In genomic region chr17:54899721-54900456, GRCh38 we compare ENCODE assay signal across 1 cellular context.
TF ChIP-seq lines count a peak whose summit lies in the region.

No MANE protein-coding gene starts in this region.

TF ChIP-seq in HepG2, 621 proteins besides CTCF, POLR2A, EP300 and RAD21 (continued from another document and continues in another):
- TF ChIP-seq ATAD3A (CRISPR knock-in tag; IDR thresholded peaks at IDR 0.05): no peak
- TF ChIP-seq ZBTB4 (CRISPR knock-in tag; IDR thresholded peaks at IDR 0.05; ENCODE audit: borderline replicate concordance): 0 out of 2 replicates have a peak, but pooled peaks have one; percentile 3
- no peak for TF ChIP-seq HNRNPK (IDR thresholded peaks at IDR 0.05; ENCODE audit: low read depth, low read length, poor library complexity, severe bottlenecking)
- no peak for TF ChIP-seq ARNTL (CRISPR knock-in tag; IDR thresholded peaks at IDR 0.05)
- no peak for TF ChIP-seq ZNF773 (CRISPR knock-in tag; IDR thresholded peaks at IDR 0.05; ENCODE audit: borderline replicate concordance)
- TF ChIP-seq MEF2D (CRISPR knock-in tag; IDR thresholded peaks at IDR 0.05): no peak
- TF ChIP-seq, protein P1, sequence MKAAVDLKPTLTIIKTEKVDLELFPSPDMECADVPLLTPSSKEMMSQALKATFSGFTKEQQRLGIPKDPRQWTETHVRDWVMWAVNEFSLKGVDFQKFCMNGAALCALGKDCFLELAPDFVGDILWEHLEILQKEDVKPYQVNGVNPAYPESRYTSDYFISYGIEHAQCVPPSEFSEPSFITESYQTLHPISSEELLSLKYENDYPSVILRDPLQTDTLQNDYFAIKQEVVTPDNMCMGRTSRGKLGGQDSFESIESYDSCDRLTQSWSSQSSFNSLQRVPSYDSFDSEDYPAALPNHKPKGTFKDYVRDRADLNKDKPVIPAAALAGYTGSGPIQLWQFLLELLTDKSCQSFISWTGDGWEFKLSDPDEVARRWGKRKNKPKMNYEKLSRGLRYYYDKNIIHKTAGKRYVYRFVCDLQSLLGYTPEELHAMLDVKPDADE (CRISPR knock-in tag; IDR thresholded peaks at IDR 0.05): no peak
- TF ChIP-seq ZNF251 (CRISPR knock-in tag; IDR thresholded peaks at IDR 0.05): no peak
- TF ChIP-seq U2AF1 (optimal IDR thresholded peaks at IDR 0.05; ENCODE audit: low read depth, low read length): peak; percentile 4
- TF ChIP-seq ZBTB7B (CRISPR knock-in tag; IDR thresholded peaks at IDR 0.05): 0 out of 2 replicates have a peak, but pooled peaks have one; percentile 4
- TF ChIP-seq, protein P2, sequence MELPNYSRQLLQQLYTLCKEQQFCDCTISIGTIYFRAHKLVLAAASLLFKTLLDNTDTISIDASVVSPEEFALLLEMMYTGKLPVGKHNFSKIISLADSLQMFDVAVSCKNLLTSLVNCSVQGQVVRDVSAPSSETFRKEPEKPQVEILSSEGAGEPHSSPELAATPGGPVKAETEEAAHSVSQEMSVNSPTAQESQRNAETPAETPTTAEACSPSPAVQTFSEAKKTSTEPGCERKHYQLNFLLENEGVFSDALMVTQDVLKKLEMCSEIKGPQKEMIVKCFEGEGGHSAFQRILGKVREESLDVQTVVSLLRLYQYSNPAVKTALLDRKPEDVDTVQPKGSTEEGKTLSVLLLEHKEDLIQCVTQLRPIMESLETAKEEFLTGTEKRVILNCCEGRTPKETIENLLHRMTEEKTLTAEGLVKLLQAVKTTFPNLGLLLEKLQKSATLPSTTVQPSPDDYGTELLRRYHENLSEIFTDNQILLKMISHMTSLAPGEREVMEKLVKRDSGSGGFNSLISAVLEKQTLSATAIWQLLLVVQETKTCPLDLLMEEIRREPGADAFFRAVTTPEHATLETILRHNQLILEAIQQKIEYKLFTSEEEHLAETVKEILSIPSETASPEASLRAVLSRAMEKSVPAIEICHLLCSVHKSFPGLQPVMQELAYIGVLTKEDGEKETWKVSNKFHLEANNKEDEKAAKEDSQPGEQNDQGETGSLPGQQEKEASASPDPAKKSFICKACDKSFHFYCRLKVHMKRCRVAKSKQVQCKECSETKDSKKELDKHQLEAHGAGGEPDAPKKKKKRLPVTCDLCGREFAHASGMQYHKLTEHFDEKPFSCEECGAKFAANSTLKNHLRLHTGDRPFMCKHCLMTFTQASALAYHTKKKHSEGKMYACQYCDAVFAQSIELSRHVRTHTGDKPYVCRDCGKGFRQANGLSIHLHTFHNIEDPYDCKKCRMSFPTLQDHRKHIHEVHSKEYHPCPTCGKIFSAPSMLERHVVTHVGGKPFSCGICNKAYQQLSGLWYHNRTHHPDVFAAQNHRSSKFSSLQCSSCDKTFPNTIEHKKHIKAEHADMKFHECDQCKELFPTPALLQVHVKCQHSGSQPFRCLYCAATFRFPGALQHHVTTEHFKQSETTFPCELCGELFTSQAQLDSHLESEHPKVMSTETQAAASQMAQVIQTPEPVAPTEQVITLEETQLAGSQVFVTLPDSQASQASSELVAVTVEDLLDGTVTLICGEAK (IDR thresholded peaks at IDR 0.05): no peak
- TF ChIP-seq, protein P2 (CRISPR knock-in tag; IDR thresholded peaks at IDR 0.05): no peak
- no peak for TF ChIP-seq ZNF136 (CRISPR knock-in tag; IDR thresholded peaks at IDR 0.05; ENCODE audit: low read depth)
- 0 out of 2 replicates have a peak, but pooled peaks have one; percentile 51 for TF ChIP-seq NCOA1 (CRISPR knock-in tag; IDR thresholded peaks at IDR 0.05)
- TF ChIP-seq ZBTB34 (CRISPR knock-in tag; IDR thresholded peaks at IDR 0.05): no peak
- TF ChIP-seq MXD1 (CRISPR knock-in tag; IDR thresholded peaks at IDR 0.05): no peak
- no peak for TF ChIP-seq PAF1 (CRISPR knock-in tag; IDR thresholded peaks at IDR 0.05)
- TF ChIP-seq, protein P3, sequence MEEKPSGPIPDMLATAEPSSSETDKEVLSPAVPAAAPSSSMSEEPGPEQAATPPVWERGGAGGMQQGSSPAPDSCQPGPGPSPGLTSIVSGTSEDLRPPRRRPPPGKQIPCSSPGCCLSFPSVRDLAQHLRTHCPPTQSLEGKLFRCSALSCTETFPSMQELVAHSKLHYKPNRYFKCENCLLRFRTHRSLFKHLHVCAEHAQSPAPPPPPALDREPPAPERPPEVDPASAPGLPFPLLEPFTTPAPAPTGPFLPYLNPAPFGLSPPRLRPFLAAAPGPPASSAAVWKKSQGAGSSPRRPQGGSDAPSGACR (CRISPR knock-in tag; IDR thresholded peaks at IDR 0.05): 0 out of 2 replicates have a peak, but pooled peaks have one; percentile 15
- no peak for TF ChIP-seq ZNF496 (CRISPR knock-in tag; IDR thresholded peaks at IDR 0.05; ENCODE audit: insufficient replicate concordance)
- no peak for TF ChIP-seq MEIS2 (CRISPR knock-in tag; IDR thresholded peaks at IDR 0.05)
- no peak for TF ChIP-seq ZNF331 (CRISPR knock-in tag; IDR thresholded peaks at IDR 0.05)
- peak; percentile 36; the same call in 1 of the 2 replicates for TF ChIP-seq TCF7 (IDR thresholded peaks at IDR 0.05; ENCODE audit: low read depth)
- TF ChIP-seq, protein P4, sequence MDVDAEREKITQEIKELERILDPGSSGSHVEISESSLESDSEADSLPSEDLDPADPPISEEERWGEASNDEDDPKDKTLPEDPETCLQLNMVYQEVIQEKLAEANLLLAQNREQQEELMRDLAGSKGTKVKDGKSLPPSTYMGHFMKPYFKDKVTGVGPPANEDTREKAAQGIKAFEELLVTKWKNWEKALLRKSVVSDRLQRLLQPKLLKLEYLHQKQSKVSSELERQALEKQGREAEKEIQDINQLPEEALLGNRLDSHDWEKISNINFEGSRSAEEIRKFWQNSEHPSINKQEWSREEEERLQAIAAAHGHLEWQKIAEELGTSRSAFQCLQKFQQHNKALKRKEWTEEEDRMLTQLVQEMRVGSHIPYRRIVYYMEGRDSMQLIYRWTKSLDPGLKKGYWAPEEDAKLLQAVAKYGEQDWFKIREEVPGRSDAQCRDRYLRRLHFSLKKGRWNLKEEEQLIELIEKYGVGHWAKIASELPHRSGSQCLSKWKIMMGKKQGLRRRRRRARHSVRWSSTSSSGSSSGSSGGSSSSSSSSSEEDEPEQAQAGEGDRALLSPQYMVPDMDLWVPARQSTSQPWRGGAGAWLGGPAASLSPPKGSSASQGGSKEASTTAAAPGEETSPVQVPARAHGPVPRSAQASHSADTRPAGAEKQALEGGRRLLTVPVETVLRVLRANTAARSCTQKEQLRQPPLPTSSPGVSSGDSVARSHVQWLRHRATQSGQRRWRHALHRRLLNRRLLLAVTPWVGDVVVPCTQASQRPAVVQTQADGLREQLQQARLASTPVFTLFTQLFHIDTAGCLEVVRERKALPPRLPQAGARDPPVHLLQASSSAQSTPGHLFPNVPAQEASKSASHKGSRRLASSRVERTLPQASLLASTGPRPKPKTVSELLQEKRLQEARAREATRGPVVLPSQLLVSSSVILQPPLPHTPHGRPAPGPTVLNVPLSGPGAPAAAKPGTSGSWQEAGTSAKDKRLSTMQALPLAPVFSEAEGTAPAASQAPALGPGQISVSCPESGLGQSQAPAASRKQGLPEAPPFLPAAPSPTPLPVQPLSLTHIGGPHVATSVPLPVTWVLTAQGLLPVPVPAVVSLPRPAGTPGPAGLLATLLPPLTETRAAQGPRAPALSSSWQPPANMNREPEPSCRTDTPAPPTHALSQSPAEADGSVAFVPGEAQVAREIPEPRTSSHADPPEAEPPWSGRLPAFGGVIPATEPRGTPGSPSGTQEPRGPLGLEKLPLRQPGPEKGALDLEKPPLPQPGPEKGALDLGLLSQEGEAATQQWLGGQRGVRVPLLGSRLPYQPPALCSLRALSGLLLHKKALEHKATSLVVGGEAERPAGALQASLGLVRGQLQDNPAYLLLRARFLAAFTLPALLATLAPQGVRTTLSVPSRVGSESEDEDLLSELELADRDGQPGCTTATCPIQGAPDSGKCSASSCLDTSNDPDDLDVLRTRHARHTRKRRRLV (CRISPR knock-in tag; IDR thresholded peaks at IDR 0.05): 0 out of 2 replicates have a peak, but pooled peaks have one; percentile 57
- TF ChIP-seq, protein P5, sequence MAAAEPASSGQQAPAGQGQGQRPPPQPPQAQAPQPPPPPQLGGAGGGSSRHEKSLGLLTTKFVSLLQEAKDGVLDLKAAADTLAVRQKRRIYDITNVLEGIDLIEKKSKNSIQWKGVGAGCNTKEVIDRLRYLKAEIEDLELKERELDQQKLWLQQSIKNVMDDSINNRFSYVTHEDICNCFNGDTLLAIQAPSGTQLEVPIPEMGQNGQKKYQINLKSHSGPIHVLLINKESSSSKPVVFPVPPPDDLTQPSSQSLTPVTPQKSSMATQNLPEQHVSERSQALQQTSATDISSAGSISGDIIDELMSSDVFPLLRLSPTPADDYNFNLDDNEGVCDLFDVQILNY (CRISPR knock-in tag; conservative IDR thresholded peaks at IDR 0.05): no peak
- no peak for TF ChIP-seq ZNF790 (CRISPR knock-in tag; IDR thresholded peaks at IDR 0.05; ENCODE audit: borderline replicate concordance)
- no peak for TF ChIP-seq SALL2 (CRISPR knock-in tag; IDR thresholded peaks at IDR 0.05)
- TF ChIP-seq ZBTB3 (CRISPR knock-in tag; IDR thresholded peaks at IDR 0.05; ENCODE audit: borderline replicate concordance, low read depth): no peak
- TF ChIP-seq ZEB1 (IDR thresholded peaks at IDR 0.05; ENCODE audit: insufficient replicate concordance, low read depth): no peak
- TF ChIP-seq CCAR2 (optimal IDR thresholded peaks at IDR 0.05; ENCODE audit: low read depth, low read length): no peak
- no peak for TF ChIP-seq CHD4 (IDR thresholded peaks at IDR 0.05; ENCODE audit: borderline replicate concordance, low read length)
- no peak for TF ChIP-seq ZNF12 (CRISPR knock-in tag; IDR thresholded peaks at IDR 0.05)
- TF ChIP-seq ZNF614 (CRISPR knock-in tag; IDR thresholded peaks at IDR 0.05; ENCODE audit: borderline replicate concordance): no peak
